ENCODE assay signal across 8 cellular contexts in genomic region chr1:40532844-40533424, GRCh38. TPM values are rescaled to one million over a fixed set of nuclear protein-coding genes. Genes with fewer than 3 reads are reported as not detected.
DNase-seq lines count a peak whose midpoint lies in the region; ATAC-seq and TF ChIP-seq lines count a peak whose summit lies in the region.

No MANE protein-coding gene starts in this region.

- DNase-seq in activated T-cell treated with anti-CD3 and anti-CD28 coated beads for 24 hours (ENCODE audit: low read depth) = peak; percentile 15
- DNase-seq in activated T-cell treated with anti-CD3 and anti-CD28 coated beads, Interleukin-2, amount 50 U/mL, for 1 hour = no peak
- peak; percentile 38 for DNase-seq in HuH-7.5 (ENCODE audit: low spot score)
- DNase-seq in OCI-LY7 (ENCODE audit: low spot score) = peak; percentile 80
- DNase-seq in astrocyte of the spinal cord (ENCODE audit: low read depth, low spot score) = peak; percentile 49
- DNase-seq in left lobe of liver (ENCODE audit: low spot score) = no peak
- DNase-seq in transverse colon = peak; percentile 21

- no TSS peak for BruUV-seq in OCI-LY7 (replicated peaks; lab: Mats Ljungman, UMichigan)

- CTCF ChIA-PET in OCI-LY7 (lab: Charles Lee; ENCODE audit: unreplicated experiment) = interaction anchor here (0.5 to 1.0 kb wide), 2 partner anchors 417 to 420 kb away, joined by 3 to 4 read pairs; no protein-coding TSS in a partner anchor

- H3K36me3 ChIP-seq in OCI-LY7 (ENCODE audit: insufficient read depth, low read length) (peaks cover 13% of the 10 kb centered on the region), transverse colon (peaks cover 0 to 4% (median 0%) of the 10 kb centered on the region in 4 donors)

- intact Hi-C loops in OCI-LY7 (cut with micrococcal nuclease; ENCODE audit: unreplicated experiment) (loop anchor here (5.0 kb wide), 1 partner anchor 179 kb away; no protein-coding TSS in a partner anchor), transverse colon (cut with DNase I; ENCODE audit: low total_unique reads) (no loop called here)

- H3K4me1 ChIP-seq in OCI-LY7 (ENCODE audit: insufficient read depth, low read length, poor library complexity, severe bottlenecking) (peaks cover 15% of the 10 kb centered on the region), transverse colon (peaks cover 0 to 22% (median 16%) of the 10 kb centered on the region in 4 donors)

- no peaks in the 10 kb centered on the region for H4K20me1 ChIP-seq in OCI-LY7 (ENCODE audit: insufficient read depth, low read length)

- H3K79me2 ChIP-seq in OCI-LY7 (ENCODE audit: insufficient read depth, low read depth, low read length) = no peaks in the 10 kb centered on the region

- POLR2A ChIA-PET in OCI-LY7 (lab: Charles Lee) = interaction anchor here (0.5 to 1.9 kb wide), 12 partner anchors 22 to 687 kb away, joined by 3 to 9 read pairs (median 4); partner anchors contain the start of genes EXO5 and RIMS3

- ATAC-seq in left lobe of liver (peak; percentile 45), HG03039 (IDR thresholded peaks at IDR 0.05; ENCODE audit: unreplicated experiment) (no peak)

- H3K27me3 ChIP-seq in transverse colon = no peaks in the 10 kb centered on the region

- no peaks in the 10 kb centered on the region for H3K9me2 ChIP-seq in OCI-LY7 (ENCODE audit: insufficient read depth, low read length)

- in situ Hi-C loops in astrocyte of the spinal cord (cut with HindIII; ENCODE audit: low sequenced_read_pairs) = no loop called here
- in situ Hi-C loops in transverse colon (cut with MboI; ENCODE audit: low pct_ligation_motif_present in 1 of 4, low pct_unique_long_range_greater_than_20kb in 1 of 4, low sequenced_read_pairs in 3 of 4) = no loop called here

- H3K4me3 ChIP-seq in OCI-LY7 (ENCODE audit: low read depth, low read length, poor library complexity, severe bottlenecking) (peak overlapping the region; percentile 81), astrocyte of the spinal cord (ENCODE audit: low read depth, low read length) (no peak overlapping the region), transverse colon (peak overlapping the region in 1 of 4 donors; percentile 63)

- H3K27ac ChIP-seq in OCI-LY7 (ENCODE audit: low read depth, low read length, poor library complexity, severe bottlenecking) = peak overlapping the region; percentile 16
- peak overlapping the region in 1 of 4 donors; percentile 89 for H3K27ac ChIP-seq in transverse colon

- peak overlapping the region; percentile 96 for H3K4me2 ChIP-seq in OCI-LY7 (ENCODE audit: low read length)

- TF ChIP-seq POLR2A in transverse colon (IDR thresholded peaks at IDR 0.05) = no peak

- H2AFZ ChIP-seq in OCI-LY7 (ENCODE audit: low read length) = peak overlapping the region; percentile 100

- TF ChIP-seq EP300 in transverse colon (IDR thresholded peaks at IDR 0.05; ENCODE audit: low read depth) = no peak

- TF ChIP-seq CTCF in OCI-LY7 (conservative IDR thresholded peaks at IDR 0.05; ENCODE audit: low read length) (peak; percentile 95), astrocyte of the spinal cord (IDR thresholded peaks at IDR 0.05; ENCODE audit: low read depth, low read length) (peak; percentile 69), transverse colon (IDR thresholded peaks at IDR 0.05) (peak; percentile 51 to 62 (median 57))

- H3K9me3 ChIP-seq in OCI-LY7 (ENCODE audit: low read length) (no peaks in the 10 kb centered on the region), transverse colon (no peaks in the 10 kb centered on the region)

RNA-seq across cellular contexts. Expression of gene ZNF684, which starts 1.5 kb away (rescaled TPM):
- 5.4 and 6.7 TPM in 2 replicates for total RNA-seq in OCI-LY7 (2014; rRNA removed; shearing (Covaris generic))
- total RNA-seq in OCI-LY7 (2022) (8.8 and 9.3 TPM in 2 replicates), left lobe of liver (4.8 TPM), transverse colon (1 to 10 TPM in 3 of 4 donors, not detected in 1; 5.4 to 7.1 (median 6.7) TPM)

RNA-seq across cellular contexts. Expression of gene EXO5, which starts 24.4 kb away (rescaled TPM):
- 11.2 and 12.2 TPM in 2 replicates for total RNA-seq in OCI-LY7 (2014; rRNA removed; shearing (Covaris generic))
- total RNA-seq in OCI-LY7 (2022) = 10.2 and 12.7 TPM in 2 replicates
- total RNA-seq in left lobe of liver = 3.6 TPM
- total RNA-seq in transverse colon = 10 to 100 TPM in 1 of 4 donors, 1 to 10 TPM in 2, under 1 TPM in 1; 0.40 to 16.8 (median 6.5) TPM

RNA-seq across cellular contexts. Expression of gene ZFP69, which starts 55.8 kb away (rescaled TPM):
- total RNA-seq in OCI-LY7 (2014; rRNA removed; shearing (Covaris generic)) = 4.3 and 4.8 TPM in 2 replicates
- total RNA-seq in OCI-LY7 (2022) (5.6 and 6.2 TPM in 2 replicates), left lobe of liver (1.1 TPM), transverse colon (10 to 100 TPM in 1 of 4 donors, 1 to 10 TPM in 2, not detected in 1; 2.2 to 64.7 (median 2.7) TPM)

Comparison
In these comparisons a context has a peak if more than half of its experiments do, and no peak if none do; other contexts are left out.
1. DNase-seq: peak in activated T-cell treated with anti-CD3 and anti-CD28 coated beads for 24 hours (single experiment), HuH-7.5 (single experiment), OCI-LY7 (single experiment), astrocyte of the spinal cord (single experiment) and transverse colon (single experiment); none in activated T-cell treated with anti-CD3 and anti-CD28 coated beads, Interleukin-2, amount 50 U/mL, for 1 hour (single experiment) and left lobe of liver (single experiment).
2. Peak in every context shown above with its lines, with median percentiles within 50 percentile points of each other: CTCF ChIP-seq.